ENCODE assay signal across 1 cellular context in genomic region chr6:87701676-87702588, GRCh38.
TF ChIP-seq lines count a peak whose summit lies in the region.

Gene AKIRIN2, minus strand, starts transcription at chr6:87702233. Its CDS starts 549 bp downstream, at chr6:87701684.

TF ChIP-seq in GM12878, 131 proteins besides CTCF, POLR2A, EP300 and RAD21 (continued from another document and continues in another):
- TF ChIP-seq HSF1 (IDR thresholded peaks at IDR 0.05; ENCODE audit: low read depth, low read length) (0 out of 2 replicates have a peak, but pooled peaks have one; percentile 52), IKZF2 (IDR thresholded peaks at IDR 0.05) (peak; percentile 52 to 64; a peak in 2 of 4 replicates), TARDBP (IDR thresholded peaks at IDR 0.05; ENCODE audit: borderline replicate concordance) (peak; percentile 92), HCFC1 (IDR thresholded peaks at IDR 0.05; ENCODE audit: low read length) (peak; percentile 97), TCF3 (IDR thresholded peaks at IDR 0.05; ENCODE audit: borderline replicate concordance, insufficient read depth, low read depth, low read length) (0 out of 2 replicates have a peak, but pooled peaks have one; percentile 30), SKIL (IDR thresholded peaks at IDR 0.05; ENCODE audit: low read depth, poor library complexity, severe bottlenecking) (peak; percentile 62), FOXK2 (IDR thresholded peaks at IDR 0.05) (no peak), SMARCA5 (IDR thresholded peaks at IDR 0.05) (peak; percentile 69; the same call in 1 of the 2 replicates), SIX5 (IDR thresholded peaks at IDR 0.05; ENCODE audit: low read depth, low read length, severe bottlenecking) (peak; percentile 96), SMC3 (IDR thresholded peaks at IDR 0.05; ENCODE audit: borderline replicate concordance, low read length) (no peak), RAD51 (IDR thresholded peaks at IDR 0.05) (no peak), CREM (IDR thresholded peaks at IDR 0.05; ENCODE audit: low read depth) (no peak; the same call in 1 of the 2 replicates), MTA3 (IDR thresholded peaks at IDR 0.05; ENCODE audit: borderline replicate concordance, low read length) (no peak), SREBF1 (IDR thresholded peaks at IDR 0.05; ENCODE audit: low read length) (peak; percentile 81), JUND (IDR thresholded peaks at IDR 0.05; ENCODE audit: low read depth, low read length) (peak; percentile 33), USF1 (IDR thresholded peaks at IDR 0.05; ENCODE audit: borderline replicate concordance, extremely low read length, insufficient read depth, low read depth, low read length) (no peak), KAT2A (conservative IDR thresholded peaks at IDR 0.05; ENCODE audit: control insufficient read depth, low read depth, low read length) (no peak), ELK1 (IDR thresholded peaks at IDR 0.05; ENCODE audit: low read depth, low read length) (peak; percentile 55; the same call in 1 of the 2 replicates), NFXL1 (IDR thresholded peaks at IDR 0.05; ENCODE audit: borderline replicate concordance) (no peak), ZNF592 (IDR thresholded peaks at IDR 0.05) (no peak), CHD2 (IDR thresholded peaks at IDR 0.05; ENCODE audit: borderline replicate concordance, low read depth, low read length) (0 out of 2 replicates have a peak, but pooled peaks have one; percentile 23), NR2C2 (IDR thresholded peaks at IDR 0.05; ENCODE audit: borderline replicate concordance, control insufficient read depth, insufficient read length, low read depth) (no peak), KDM1A (IDR thresholded peaks at IDR 0.05; ENCODE audit: borderline replicate concordance) (no peak), E2F8 (IDR thresholded peaks at IDR 0.05; ENCODE audit: low read depth, partially characterized antibody) (peak; percentile 53), ZNF622 (IDR thresholded peaks at IDR 0.05) (no peak), RB1 (IDR thresholded peaks at IDR 0.05; ENCODE audit: borderline replicate concordance) (peak; percentile 85; the same call in 1 of the 2 replicates), IRF5 (IDR thresholded peaks at IDR 0.05; ENCODE audit: borderline replicate concordance) (no peak), ZZZ3 (IDR thresholded peaks at IDR 0.05; ENCODE audit: control insufficient read depth, insufficient read length, low read depth) (no peak), RELA (IDR thresholded peaks at IDR 0.05; ENCODE audit: borderline replicate concordance, partially characterized antibody) (peak; percentile 71), HDAC2 (IDR thresholded peaks at IDR 0.05) (no peak), TCF12 (IDR thresholded peaks at IDR 0.05; ENCODE audit: low read depth, low read length) (peak; percentile 64; the same call in 1 of the 2 replicates), SPI1 (IDR thresholded peaks at IDR 0.05; ENCODE audit: borderline replicate concordance, insufficient read depth, low read depth, low read length) (peak; percentile 16; the same call in 1 of the 2 replicates), PML (IDR thresholded peaks at IDR 0.05; ENCODE audit: low read length) (peak; percentile 96), POU2F2 (IDR thresholded peaks at IDR 0.05; ENCODE audit: borderline replicate concordance, low read depth, low read length) (peak; percentile 67; the same call in 2 of the 3 replicates), SIN3A (IDR thresholded peaks at IDR 0.05; ENCODE audit: low read depth, low read length) (peak; percentile 88), BMI1 (IDR thresholded peaks at IDR 0.05; ENCODE audit: borderline replicate concordance) (no peak), SRF (IDR thresholded peaks at IDR 0.05; ENCODE audit: low read depth in 2 of 2, low read length in 2 of 2) (peak; percentile 28 to 62; a peak in 2 of 4 replicates), ETV6 (conservative IDR thresholded peaks at IDR 0.05 in 1 of 2, IDR thresholded peaks at IDR 0.05 in 1 of 2; ENCODE audit: borderline replicate concordance in 1 of 2, low read depth in 1 of 2) (no peak), ZNF274 (IDR thresholded peaks at IDR 0.05; ENCODE audit: insufficient read depth, insufficient read length) (no peak), IKZF1 (conservative IDR thresholded peaks at IDR 0.05) (peak; percentile 98), STAT1 (conservative IDR thresholded peaks at IDR 0.05) (no peak; the same call in 1 of the 2 replicates), NRF1 (conservative IDR thresholded peaks at IDR 0.05; ENCODE audit: low read depth, low read length) (peak; percentile 87), ATF3 (IDR thresholded peaks at IDR 0.05; ENCODE audit: borderline replicate concordance, extremely low read depth, low read depth, low read length) (peak; percentile 48; the same call in 1 of the 2 replicates), ASH2L (IDR thresholded peaks at IDR 0.05; ENCODE audit: borderline replicate concordance, low read depth) (no peak), FOS (IDR thresholded peaks at IDR 0.05; ENCODE audit: borderline replicate concordance, extremely low read depth, insufficient read length) (no peak), ESRRA (IDR thresholded peaks at IDR 0.05; ENCODE audit: low read length) (no peak), YY1 (IDR thresholded peaks at IDR 0.05; ENCODE audit: low read depth, low read length) (peak; percentile 96), BACH1 (IDR thresholded peaks at IDR 0.05; ENCODE audit: borderline replicate concordance) (peak; percentile 96), USF2 (IDR thresholded peaks at IDR 0.05; ENCODE audit: borderline replicate concordance, low read depth, low read length) (no peak), CEBPB (IDR thresholded peaks at IDR 0.05; ENCODE audit: borderline replicate concordance in 1 of 2, low read depth in 2 of 2, low read length in 2 of 2) (no peak), LARP7 (IDR thresholded peaks at IDR 0.05) (peak; percentile 84), PAX8 (IDR thresholded peaks at IDR 0.05) (no peak; the same call in 1 of the 2 replicates)
